In the genomic region with DNA sequence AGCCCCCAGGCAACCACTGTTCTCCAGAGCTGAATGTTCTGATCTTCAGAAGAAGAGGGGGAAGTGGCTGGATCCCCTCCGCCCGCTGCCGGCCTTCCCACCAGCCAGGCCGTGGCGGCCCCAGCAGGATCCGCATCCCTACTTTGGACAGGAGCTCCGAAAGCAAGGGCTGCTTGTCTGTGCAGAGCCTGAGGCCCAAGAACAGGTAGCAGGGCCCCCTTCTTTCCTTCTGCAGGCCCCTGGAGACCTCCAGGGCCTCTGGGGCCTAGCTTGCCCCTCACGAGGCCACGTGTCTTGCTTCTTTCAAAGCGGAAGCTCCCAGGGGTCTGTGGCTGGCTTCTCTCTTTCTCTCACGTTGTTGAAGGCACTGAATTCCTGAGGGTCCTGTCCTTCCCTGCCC, we compare ENCODE assay signal across 1 cellular context.
TF ChIP-seq lines count a peak whose summit lies in the region.

No MANE protein-coding gene starts in this region.

TF ChIP-seq in GM12878, 131 proteins besides CTCF, POLR2A, EP300 and RAD21 (continued from another document and continues in another):
- TF ChIP-seq, protein P1, sequence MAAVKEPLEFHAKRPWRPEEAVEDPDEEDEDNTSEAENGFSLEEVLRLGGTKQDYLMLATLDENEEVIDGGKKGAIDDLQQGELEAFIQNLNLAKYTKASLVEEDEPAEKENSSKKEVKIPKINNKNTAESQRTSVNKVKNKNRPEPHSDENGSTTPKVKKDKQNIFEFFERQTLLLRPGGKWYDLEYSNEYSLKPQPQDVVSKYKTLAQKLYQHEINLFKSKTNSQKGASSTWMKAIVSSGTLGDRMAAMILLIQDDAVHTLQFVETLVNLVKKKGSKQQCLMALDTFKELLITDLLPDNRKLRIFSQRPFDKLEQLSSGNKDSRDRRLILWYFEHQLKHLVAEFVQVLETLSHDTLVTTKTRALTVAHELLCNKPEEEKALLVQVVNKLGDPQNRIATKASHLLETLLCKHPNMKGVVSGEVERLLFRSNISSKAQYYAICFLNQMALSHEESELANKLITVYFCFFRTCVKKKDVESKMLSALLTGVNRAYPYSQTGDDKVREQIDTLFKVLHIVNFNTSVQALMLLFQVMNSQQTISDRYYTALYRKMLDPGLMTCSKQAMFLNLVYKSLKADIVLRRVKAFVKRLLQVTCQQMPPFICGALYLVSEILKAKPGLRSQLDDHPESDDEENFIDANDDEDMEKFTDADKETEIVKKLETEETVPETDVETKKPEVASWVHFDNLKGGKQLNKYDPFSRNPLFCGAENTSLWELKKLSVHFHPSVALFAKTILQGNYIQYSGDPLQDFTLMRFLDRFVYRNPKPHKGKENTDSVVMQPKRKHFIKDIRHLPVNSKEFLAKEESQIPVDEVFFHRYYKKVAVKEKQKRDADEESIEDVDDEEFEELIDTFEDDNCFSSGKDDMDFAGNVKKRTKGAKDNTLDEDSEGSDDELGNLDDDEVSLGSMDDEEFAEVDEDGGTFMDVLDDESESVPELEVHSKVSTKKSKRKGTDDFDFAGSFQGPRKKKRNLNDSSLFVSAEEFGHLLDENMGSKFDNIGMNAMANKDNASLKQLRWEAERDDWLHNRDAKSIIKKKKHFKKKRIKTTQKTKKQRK (IDR thresholded peaks at IDR 0.05; ENCODE audit: low read depth, low read length), result no peak
- TF ChIP-seq RB1 (IDR thresholded peaks at IDR 0.05; ENCODE audit: borderline replicate concordance), result no peak
- TF ChIP-seq KDM1A (IDR thresholded peaks at IDR 0.05; ENCODE audit: borderline replicate concordance), result no peak
- no peak for TF ChIP-seq ZZZ3 (IDR thresholded peaks at IDR 0.05; ENCODE audit: control insufficient read depth, insufficient read length, low read depth)
- TF ChIP-seq CHD4 (IDR thresholded peaks at IDR 0.05), result no peak
- no peak for TF ChIP-seq BACH1 (IDR thresholded peaks at IDR 0.05; ENCODE audit: borderline replicate concordance)
- TF ChIP-seq SUPT20H (IDR thresholded peaks at IDR 0.05; ENCODE audit: borderline replicate concordance, control insufficient read depth, low read depth, low read length), result no peak
- no peak for TF ChIP-seq ZNF274 (IDR thresholded peaks at IDR 0.05; ENCODE audit: insufficient read depth, insufficient read length)
- TF ChIP-seq ATF7 (IDR thresholded peaks at IDR 0.05; ENCODE audit: low read depth), result no peak
- no peak for TF ChIP-seq CHD2 (IDR thresholded peaks at IDR 0.05; ENCODE audit: borderline replicate concordance, low read depth, low read length)
- TF ChIP-seq HDAC2 (IDR thresholded peaks at IDR 0.05), result no peak
- TF ChIP-seq ZNF217 (IDR thresholded peaks at IDR 0.05), result no peak
- TF ChIP-seq SRF (IDR thresholded peaks at IDR 0.05; ENCODE audit: low read depth in 2 of 2, low read length in 2 of 2), result no peak
- TF ChIP-seq, protein P2, sequence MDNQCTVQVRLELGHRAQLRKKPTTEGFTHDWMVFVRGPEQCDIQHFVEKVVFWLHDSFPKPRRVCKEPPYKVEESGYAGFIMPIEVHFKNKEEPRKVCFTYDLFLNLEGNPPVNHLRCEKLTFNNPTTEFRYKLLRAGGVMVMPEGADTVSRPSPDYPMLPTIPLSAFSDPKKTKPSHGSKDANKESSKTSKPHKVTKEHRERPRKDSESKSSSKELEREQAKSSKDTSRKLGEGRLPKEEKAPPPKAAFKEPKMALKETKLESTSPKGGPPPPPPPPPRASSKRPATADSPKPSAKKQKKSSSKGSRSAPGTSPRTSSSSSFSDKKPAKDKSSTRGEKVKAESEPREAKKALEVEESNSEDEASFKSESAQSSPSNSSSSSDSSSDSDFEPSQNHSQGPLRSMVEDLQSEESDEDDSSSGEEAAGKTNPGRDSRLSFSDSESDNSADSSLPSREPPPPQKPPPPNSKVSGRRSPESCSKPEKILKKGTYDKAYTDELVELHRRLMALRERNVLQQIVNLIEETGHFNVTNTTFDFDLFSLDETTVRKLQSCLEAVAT (IDR thresholded peaks at IDR 0.05), result no peak
- TF ChIP-seq MEF2A (IDR thresholded peaks at IDR 0.05; ENCODE audit: insufficient read depth, low read depth, low read length), result no peak
- no peak for TF ChIP-seq NFYA (IDR thresholded peaks at IDR 0.05; ENCODE audit: borderline replicate concordance, low read depth, low read length)
- no peak for TF ChIP-seq ETV6 (conservative IDR thresholded peaks at IDR 0.05 in 1 of 2, IDR thresholded peaks at IDR 0.05 in 1 of 2; ENCODE audit: borderline replicate concordance in 1 of 2, low read depth in 1 of 2)
- TF ChIP-seq POU2F2 (IDR thresholded peaks at IDR 0.05; ENCODE audit: borderline replicate concordance, low read depth, low read length), result no peak
- TF ChIP-seq IKZF2 (IDR thresholded peaks at IDR 0.05), result 0 out of 4 replicates have a peak, but pooled peaks of 1 of the 2 experiments have one; percentile 28
- TF ChIP-seq, protein P3, sequence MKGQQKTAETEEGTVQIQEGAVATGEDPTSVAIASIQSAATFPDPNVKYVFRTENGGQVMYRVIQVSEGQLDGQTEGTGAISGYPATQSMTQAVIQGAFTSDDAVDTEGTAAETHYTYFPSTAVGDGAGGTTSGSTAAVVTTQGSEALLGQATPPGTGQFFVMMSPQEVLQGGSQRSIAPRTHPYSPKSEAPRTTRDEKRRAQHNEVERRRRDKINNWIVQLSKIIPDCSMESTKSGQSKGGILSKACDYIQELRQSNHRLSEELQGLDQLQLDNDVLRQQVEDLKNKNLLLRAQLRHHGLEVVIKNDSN (IDR thresholded peaks at IDR 0.05; ENCODE audit: borderline replicate concordance, extremely low read length, insufficient read depth, low read depth, low read length), result no peak
- TF ChIP-seq TAF1 (IDR thresholded peaks at IDR 0.05; ENCODE audit: borderline replicate concordance, low read depth, low read length), result peak; percentile 1; the same call in 1 of the 2 replicates
- no peak for TF ChIP-seq MXI1 (IDR thresholded peaks at IDR 0.05; ENCODE audit: low read depth, low read length)
- TF ChIP-seq NBN (IDR thresholded peaks at IDR 0.05), result no peak
- TF ChIP-seq, protein P4, sequence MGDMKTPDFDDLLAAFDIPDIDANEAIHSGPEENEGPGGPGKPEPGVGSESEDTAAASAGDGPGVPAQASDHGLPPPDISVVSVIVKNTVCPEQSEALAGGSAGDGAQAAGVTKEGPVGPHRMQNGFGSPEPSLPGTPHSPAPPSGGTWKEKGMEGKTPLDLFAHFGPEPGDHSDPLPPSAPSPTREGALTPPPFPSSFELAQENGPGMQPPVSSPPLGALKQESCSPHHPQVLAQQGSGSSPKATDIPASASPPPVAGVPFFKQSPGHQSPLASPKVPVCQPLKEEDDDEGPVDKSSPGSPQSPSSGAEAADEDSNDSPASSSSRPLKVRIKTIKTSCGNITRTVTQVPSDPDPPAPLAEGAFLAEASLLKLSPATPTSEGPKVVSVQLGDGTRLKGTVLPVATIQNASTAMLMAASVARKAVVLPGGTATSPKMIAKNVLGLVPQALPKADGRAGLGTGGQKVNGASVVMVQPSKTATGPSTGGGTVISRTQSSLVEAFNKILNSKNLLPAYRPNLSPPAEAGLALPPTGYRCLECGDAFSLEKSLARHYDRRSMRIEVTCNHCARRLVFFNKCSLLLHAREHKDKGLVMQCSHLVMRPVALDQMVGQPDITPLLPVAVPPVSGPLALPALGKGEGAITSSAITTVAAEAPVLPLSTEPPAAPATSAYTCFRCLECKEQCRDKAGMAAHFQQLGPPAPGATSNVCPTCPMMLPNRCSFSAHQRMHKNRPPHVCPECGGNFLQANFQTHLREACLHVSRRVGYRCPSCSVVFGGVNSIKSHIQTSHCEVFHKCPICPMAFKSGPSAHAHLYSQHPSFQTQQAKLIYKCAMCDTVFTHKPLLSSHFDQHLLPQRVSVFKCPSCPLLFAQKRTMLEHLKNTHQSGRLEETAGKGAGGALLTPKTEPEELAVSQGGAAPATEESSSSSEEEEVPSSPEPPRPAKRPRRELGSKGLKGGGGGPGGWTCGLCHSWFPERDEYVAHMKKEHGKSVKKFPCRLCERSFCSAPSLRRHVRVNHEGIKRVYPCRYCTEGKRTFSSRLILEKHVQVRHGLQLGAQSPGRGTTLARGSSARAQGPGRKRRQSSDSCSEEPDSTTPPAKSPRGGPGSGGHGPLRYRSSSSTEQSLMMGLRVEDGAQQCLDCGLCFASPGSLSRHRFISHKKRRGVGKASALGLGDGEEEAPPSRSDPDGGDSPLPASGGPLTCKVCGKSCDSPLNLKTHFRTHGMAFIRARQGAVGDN (IDR thresholded peaks at IDR 0.05), result peak; percentile 78
- TF ChIP-seq MEF2B (IDR thresholded peaks at IDR 0.05; ENCODE audit: partially characterized antibody, poor library complexity, severe bottlenecking), result peak; percentile 96
- TF ChIP-seq, protein P5, sequence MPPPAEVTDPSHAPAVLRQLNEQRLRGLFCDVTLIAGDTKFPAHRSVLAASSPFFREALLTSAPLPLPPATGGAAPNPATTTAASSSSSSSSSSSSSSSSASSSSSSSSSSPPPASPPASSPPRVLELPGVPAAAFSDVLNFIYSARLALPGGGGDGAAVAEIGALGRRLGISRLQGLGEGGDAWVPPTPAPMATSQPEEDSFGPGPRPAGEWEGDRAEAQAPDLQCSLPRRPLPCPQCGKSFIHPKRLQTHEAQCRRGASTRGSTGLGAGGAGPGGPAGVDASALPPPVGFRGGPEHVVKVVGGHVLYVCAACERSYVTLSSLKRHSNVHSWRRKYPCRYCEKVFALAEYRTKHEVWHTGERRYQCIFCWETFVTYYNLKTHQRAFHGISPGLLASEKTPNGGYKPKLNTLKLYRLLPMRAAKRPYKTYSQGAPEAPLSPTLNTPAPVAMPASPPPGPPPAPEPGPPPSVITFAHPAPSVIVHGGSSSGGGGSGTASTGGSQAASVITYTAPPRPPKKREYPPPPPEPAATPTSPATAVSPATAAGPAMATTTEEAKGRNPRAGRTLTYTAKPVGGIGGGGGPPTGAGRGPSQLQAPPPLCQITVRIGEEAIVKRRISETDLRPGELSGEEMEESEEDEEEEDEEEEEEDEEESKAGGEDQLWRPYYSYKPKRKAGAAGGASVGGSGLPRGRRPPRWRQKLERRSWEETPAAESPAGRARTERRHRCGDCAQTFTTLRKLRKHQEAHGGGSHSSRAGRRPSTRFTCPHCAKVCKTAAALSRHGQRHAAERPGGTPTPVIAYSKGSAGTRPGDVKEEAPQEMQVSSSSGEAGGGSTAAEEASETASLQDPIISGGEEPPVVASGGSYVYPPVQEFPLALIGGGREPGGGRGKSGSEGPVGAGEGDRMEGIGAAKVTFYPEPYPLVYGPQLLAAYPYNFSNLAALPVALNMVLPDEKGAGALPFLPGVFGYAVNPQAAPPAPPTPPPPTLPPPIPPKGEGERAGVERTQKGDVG (CRISPR knock-in tag; IDR thresholded peaks at IDR 0.05), result no peak
- TF ChIP-seq BCL11A (IDR thresholded peaks at IDR 0.05; ENCODE audit: low read depth, low read length), result no peak
- no peak for TF ChIP-seq CHD1 (IDR thresholded peaks at IDR 0.05; ENCODE audit: low read depth, low read length)
- no peak for TF ChIP-seq SREBF2 (IDR thresholded peaks at IDR 0.05; ENCODE audit: low read length)
- TF ChIP-seq, protein P6, sequence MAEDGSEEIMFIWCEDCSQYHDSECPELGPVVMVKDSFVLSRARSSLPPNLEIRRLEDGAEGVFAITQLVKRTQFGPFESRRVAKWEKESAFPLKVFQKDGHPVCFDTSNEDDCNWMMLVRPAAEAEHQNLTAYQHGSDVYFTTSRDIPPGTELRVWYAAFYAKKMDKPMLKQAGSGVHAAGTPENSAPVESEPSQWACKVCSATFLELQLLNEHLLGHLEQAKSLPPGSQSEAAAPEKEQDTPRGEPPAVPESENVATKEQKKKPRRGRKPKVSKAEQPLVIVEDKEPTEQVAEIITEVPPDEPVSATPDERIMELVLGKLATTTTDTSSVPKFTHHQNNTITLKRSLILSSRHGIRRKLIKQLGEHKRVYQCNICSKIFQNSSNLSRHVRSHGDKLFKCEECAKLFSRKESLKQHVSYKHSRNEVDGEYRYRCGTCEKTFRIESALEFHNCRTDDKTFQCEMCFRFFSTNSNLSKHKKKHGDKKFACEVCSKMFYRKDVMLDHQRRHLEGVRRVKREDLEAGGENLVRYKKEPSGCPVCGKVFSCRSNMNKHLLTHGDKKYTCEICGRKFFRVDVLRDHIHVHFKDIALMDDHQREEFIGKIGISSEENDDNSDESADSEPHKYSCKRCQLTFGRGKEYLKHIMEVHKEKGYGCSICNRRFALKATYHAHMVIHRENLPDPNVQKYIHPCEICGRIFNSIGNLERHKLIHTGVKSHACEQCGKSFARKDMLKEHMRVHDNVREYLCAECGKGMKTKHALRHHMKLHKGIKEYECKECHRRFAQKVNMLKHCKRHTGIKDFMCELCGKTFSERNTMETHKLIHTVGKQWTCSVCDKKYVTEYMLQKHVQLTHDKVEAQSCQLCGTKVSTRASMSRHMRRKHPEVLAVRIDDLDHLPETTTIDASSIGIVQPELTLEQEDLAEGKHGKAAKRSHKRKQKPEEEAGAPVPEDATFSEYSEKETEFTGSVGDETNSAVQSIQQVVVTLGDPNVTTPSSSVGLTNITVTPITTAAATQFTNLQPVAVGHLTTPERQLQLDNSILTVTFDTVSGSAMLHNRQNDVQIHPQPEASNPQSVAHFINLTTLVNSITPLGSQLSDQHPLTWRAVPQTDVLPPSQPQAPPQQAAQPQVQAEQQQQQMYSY (CRISPR knock-in tag; IDR thresholded peaks at IDR 0.05), result no peak
- no peak for TF ChIP-seq CREM (IDR thresholded peaks at IDR 0.05; ENCODE audit: low read depth)
- no peak for TF ChIP-seq ZBED1 (IDR thresholded peaks at IDR 0.05; ENCODE audit: borderline replicate concordance)
- TF ChIP-seq, protein P7, sequence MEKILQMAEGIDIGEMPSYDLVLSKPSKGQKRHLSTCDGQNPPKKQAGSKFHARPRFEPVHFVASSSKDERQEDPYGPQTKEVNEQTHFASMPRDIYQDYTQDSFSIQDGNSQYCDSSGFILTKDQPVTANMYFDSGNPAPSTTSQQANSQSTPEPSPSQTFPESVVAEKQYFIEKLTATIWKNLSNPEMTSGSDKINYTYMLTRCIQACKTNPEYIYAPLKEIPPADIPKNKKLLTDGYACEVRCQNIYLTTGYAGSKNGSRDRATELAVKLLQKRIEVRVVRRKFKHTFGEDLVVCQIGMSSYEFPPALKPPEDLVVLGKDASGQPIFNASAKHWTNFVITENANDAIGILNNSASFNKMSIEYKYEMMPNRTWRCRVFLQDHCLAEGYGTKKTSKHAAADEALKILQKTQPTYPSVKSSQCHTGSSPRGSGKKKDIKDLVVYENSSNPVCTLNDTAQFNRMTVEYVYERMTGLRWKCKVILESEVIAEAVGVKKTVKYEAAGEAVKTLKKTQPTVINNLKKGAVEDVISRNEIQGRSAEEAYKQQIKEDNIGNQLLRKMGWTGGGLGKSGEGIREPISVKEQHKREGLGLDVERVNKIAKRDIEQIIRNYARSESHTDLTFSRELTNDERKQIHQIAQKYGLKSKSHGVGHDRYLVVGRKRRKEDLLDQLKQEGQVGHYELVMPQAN (conservative IDR thresholded peaks at IDR 0.05), result no peak
- no peak for TF ChIP-seq HDGF (IDR thresholded peaks at IDR 0.05)
- TF ChIP-seq, protein P8, sequence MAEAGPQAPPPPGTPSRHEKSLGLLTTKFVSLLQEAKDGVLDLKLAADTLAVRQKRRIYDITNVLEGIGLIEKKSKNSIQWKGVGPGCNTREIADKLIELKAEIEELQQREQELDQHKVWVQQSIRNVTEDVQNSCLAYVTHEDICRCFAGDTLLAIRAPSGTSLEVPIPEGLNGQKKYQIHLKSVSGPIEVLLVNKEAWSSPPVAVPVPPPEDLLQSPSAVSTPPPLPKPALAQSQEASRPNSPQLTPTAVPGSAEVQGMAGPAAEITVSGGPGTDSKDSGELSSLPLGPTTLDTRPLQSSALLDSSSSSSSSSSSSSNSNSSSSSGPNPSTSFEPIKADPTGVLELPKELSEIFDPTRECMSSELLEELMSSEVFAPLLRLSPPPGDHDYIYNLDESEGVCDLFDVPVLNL (IDR thresholded peaks at IDR 0.05; ENCODE audit: low read depth, low read length), result no peak
- TF ChIP-seq TBL1XR1 (IDR thresholded peaks at IDR 0.05; ENCODE audit: low read depth, low read length), result no peak
- no peak for TF ChIP-seq SREBF1 (IDR thresholded peaks at IDR 0.05; ENCODE audit: low read length)
- no peak for TF ChIP-seq PAX8 (IDR thresholded peaks at IDR 0.05)
- no peak for TF ChIP-seq YBX1 (IDR thresholded peaks at IDR 0.05)
